ENCODE assay signal across 8 cellular contexts in the genomic region with DNA sequence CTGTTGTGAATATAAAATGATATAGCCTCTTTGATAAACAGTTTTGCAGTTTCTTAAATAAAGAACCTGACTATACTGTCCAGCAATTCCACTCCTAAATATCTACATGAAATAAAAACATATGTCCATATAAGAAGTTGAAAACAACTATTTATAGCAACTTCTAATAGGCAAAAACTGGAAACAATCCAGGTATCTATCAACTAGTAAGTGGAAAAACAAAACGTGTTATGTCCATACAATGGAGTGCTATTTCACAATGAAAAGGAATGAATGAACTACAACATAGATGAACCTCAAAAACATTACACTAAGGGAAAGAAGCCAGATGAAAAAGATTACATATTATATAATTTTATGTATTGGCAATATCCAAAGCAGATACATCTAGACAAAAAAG.
"Had no signal": no experiment of that assay in that cellular context is flagged by ENCODE, and none has a peak within 500 bp of the region (broad histone marks: within the 10 kb centered on the region; RNA-seq: fewer than 3 reads in every experiment).

No MANE protein-coding gene starts in this region.

- H3K4me1 ChIP-seq: HAP-1 had no signal

- H3K27ac ChIP-seq: GM23248, HL-60 had no signal

- H3K36me3 ChIP-seq: HAP-1 had no signal

- ATAC-seq: HCT116, HepG2 had no signal

- H3K9me3 ChIP-seq: HAP-1 had no signal

- DNase-seq: GM23248, GOT3, H7, KBM-7 had no signal

- H3K4me3 ChIP-seq: GM23248, HAP-1 had no signal
